In genomic region chr4:688695-689497, GRCh38 we compare ENCODE assay signal across 10 cellular contexts. TPM values are rescaled to one million over a fixed set of nuclear protein-coding genes. Genes with fewer than 3 reads are reported as not detected.
A peak's percentile ranks its signal among the peaks of the same experiment; 100 is the strongest.
DNase-seq lines count a peak whose midpoint lies in the region; ATAC-seq, FAIRE-seq and TF ChIP-seq lines count a peak whose summit lies in the region.
"Had no signal": no experiment of that assay in that cellular context is flagged by ENCODE, and none has a peak within 500 bp of the region (broad histone marks: within the 10 kb centered on the region; RNA-seq: fewer than 3 reads in every experiment).

Gene SLC49A3, minus strand, starts transcription at chr4:689151. Its CDS starts 24 bp downstream, at chr4:689127.

- no peak for TF ChIP-seq POLR2A in H54 (IDR thresholded peaks at IDR 0.05; ENCODE audit: low read depth, low read length)

- peaks cover 3% of the 10 kb centered on the region for H3K4me1 Mint-ChIP-seq in activated T-cell treated with anti-CD3 and anti-CD28 coated beads, Interleukin-2, amount 50 U/mL, for 4 hours (ENCODE audit: low read depth)
- peaks cover 2% of the 10 kb centered on the region for H3K4me1 Mint-ChIP-seq in activated T-cell treated with anti-CD3 and anti-CD28 coated beads, Interleukin-2, amount 50 U/mL, for 24 hours (ENCODE audit: low read depth)
- H3K4me1 Mint-ChIP-seq in endodermal cell = peaks cover 10% of the 10 kb centered on the region
- peaks cover 3% of the 10 kb centered on the region for H3K4me1 Mint-ChIP-seq in type B pancreatic cell (ENCODE audit: unreplicated experiment)
- H3K4me1 Mint-ChIP-seq in activated CD4-positive, alpha-beta memory T cell treated with anti-CD3 and anti-CD28 coated beads for 36 hours (ENCODE audit: low read depth) = peaks cover 5% of the 10 kb centered on the region

- H3K9me3 Mint-ChIP-seq in activated T-cell treated with anti-CD3 and anti-CD28 coated beads, Interleukin-2, amount 50 U/mL, for 4 hours = no peaks in the 10 kb centered on the region
- no peaks in the 10 kb centered on the region for H3K9me3 Mint-ChIP-seq in activated T-cell treated with anti-CD3 and anti-CD28 coated beads, Interleukin-2, amount 50 U/mL, for 24 hours
- H3K9me3 Mint-ChIP-seq in endodermal cell = no peaks in the 10 kb centered on the region
- no peaks in the 10 kb centered on the region for H3K9me3 Mint-ChIP-seq in type B pancreatic cell
- no peaks in the 10 kb centered on the region for H3K9me3 Mint-ChIP-seq in activated CD4-positive, alpha-beta memory T cell treated with anti-CD3 and anti-CD28 coated beads for 36 hours

- H3K27me3 Mint-ChIP-seq in activated T-cell treated with anti-CD3 and anti-CD28 coated beads, Interleukin-2, amount 50 U/mL, for 4 hours (ENCODE audit: low read depth) = peaks cover 16% of the 10 kb centered on the region
- peaks cover 26% of the 10 kb centered on the region for H3K27me3 Mint-ChIP-seq in activated T-cell treated with anti-CD3 and anti-CD28 coated beads, Interleukin-2, amount 50 U/mL, for 24 hours
- H3K27me3 Mint-ChIP-seq in endodermal cell (ENCODE audit: insufficient read depth) = no peaks in the 10 kb centered on the region
- H3K27me3 Mint-ChIP-seq in type B pancreatic cell = no peaks in the 10 kb centered on the region
- peaks cover 15% of the 10 kb centered on the region for H3K27me3 Mint-ChIP-seq in activated CD4-positive, alpha-beta memory T cell treated with anti-CD3 and anti-CD28 coated beads for 36 hours

- 21 to 31% methylated on average over 21 to 59 of the region's 59 CpGs for WGBS in endodermal cell (ENCODE audit: insufficient coverage in 1 of 2, insufficient read length in 1 of 2), 2 experiments

- H3K36me3 Mint-ChIP-seq in activated T-cell treated with anti-CD3 and anti-CD28 coated beads, Interleukin-2, amount 50 U/mL, for 4 hours (ENCODE audit: insufficient read depth) = no peaks in the 10 kb centered on the region
- no peaks in the 10 kb centered on the region for H3K36me3 Mint-ChIP-seq in activated T-cell treated with anti-CD3 and anti-CD28 coated beads, Interleukin-2, amount 50 U/mL, for 24 hours (ENCODE audit: low read depth)
- peaks cover 5% of the 10 kb centered on the region for H3K36me3 Mint-ChIP-seq in endodermal cell (ENCODE audit: low read depth)
- no peaks in the 10 kb centered on the region for H3K36me3 Mint-ChIP-seq in type B pancreatic cell
- no peaks in the 10 kb centered on the region for H3K36me3 Mint-ChIP-seq in activated CD4-positive, alpha-beta memory T cell treated with anti-CD3 and anti-CD28 coated beads for 36 hours

- POLR2A ChIA-PET in activated CD4-positive, alpha-beta memory T cell treated with anti-CD3 and anti-CD28 coated beads for 36 hours (lab: Charles Lee) = no interaction called here

- peak; percentile 27 to 44 for ATAC-seq in activated T-cell treated with anti-CD3 and anti-CD28 coated beads, Interleukin-2, amount 50 U/mL, for 4 hours

- intact Hi-C loops in activated CD4-positive, alpha-beta memory T cell treated with anti-CD3 and anti-CD28 coated beads for 36 hours (cut with micrococcal nuclease) = no loop called here

- no peak within 1 kb of the TSS for H3K9ac ChIP-seq in endodermal cell (ENCODE audit: extremely low read depth, low read length, poor library complexity, severe bottlenecking)

- H3K9me3 ChIP-seq in endodermal cell (ENCODE audit: control insufficient read depth, low read length) (no peaks in the 10 kb centered on the region), mononuclear cell (ENCODE audit: low read depth, low read length) (no peaks in the 10 kb centered on the region)

- no peaks in the 10 kb centered on the region for H3K36me3 ChIP-seq in endodermal cell (ENCODE audit: control insufficient read depth, insufficient read depth, low read length)

- no peak for TF ChIP-seq CTCF in endodermal cell (conservative IDR thresholded peaks at IDR 0.05)
- no peak for TF ChIP-seq CTCF in type B pancreatic cell (conservative IDR thresholded peaks at IDR 0.05)

- no peak within 1 kb of the TSS for H3K27ac Mint-ChIP-seq in activated T-cell treated with anti-CD3 and anti-CD28 coated beads, Interleukin-2, amount 50 U/mL, for 24 hours
- H3K27ac Mint-ChIP-seq in endodermal cell (no peak within 1 kb of the TSS), type B pancreatic cell (peak within 1 kb of the TSS; percentile 67)
- H3K27ac Mint-ChIP-seq in activated CD4-positive, alpha-beta memory T cell treated with anti-CD3 and anti-CD28 coated beads for 36 hours = no peak within 1 kb of the TSS

- CTCF ChIA-PET in activated CD4-positive, alpha-beta memory T cell treated with anti-CD3 and anti-CD28 coated beads for 36 hours (lab: Charles Lee) = no interaction called here

- H3K27ac ChIP-seq in endodermal cell (ENCODE audit: low read depth, low read length) = no peak within 1 kb of the TSS

- no peaks in the 10 kb centered on the region for H3K27me3 ChIP-seq in endodermal cell (ENCODE audit: control insufficient read depth, insufficient read depth, low read length, poor library complexity, severe bottlenecking)
- H3K27me3 ChIP-seq in mononuclear cell (ENCODE audit: insufficient read depth, low read length) = no peaks in the 10 kb centered on the region

- no peak for DNase-seq in activated T-cell treated with anti-CD3 and anti-CD28 coated beads, Interleukin-2, amount 50 U/mL, for 4 hours
- DNase-seq in activated T-cell treated with anti-CD3 and anti-CD28 coated beads, Interleukin-2, amount 50 U/mL, for 24 hours = no peak
- peak; percentile 88 for DNase-seq in endodermal cell
- peak; percentile 64 for DNase-seq in type B pancreatic cell (ENCODE audit: extremely low spot score, unreplicated experiment)
- no peak for DNase-seq in activated CD4-positive, alpha-beta memory T cell treated with anti-CD3 and anti-CD28 coated beads for 36 hours
- DNase-seq in NCI-H748 (lab: John Stamatoyannopoulos, UW; ENCODE audit: unreplicated experiment) = no peak
- no peak for DNase-seq in H54 (ENCODE audit: insufficient read length, low spot score)

- peak within 1 kb of the TSS; percentile 27 for H3K4me3 ChIP-seq in endodermal cell (ENCODE audit: low read length)
- peak within 1 kb of the TSS; percentile 36 for H3K4me3 ChIP-seq in mononuclear cell (ENCODE audit: low read length)

- no peak within 1 kb of the TSS for H3K4me3 Mint-ChIP-seq in activated T-cell treated with anti-CD3 and anti-CD28 coated beads, Interleukin-2, amount 50 U/mL, for 4 hours
- no peak within 1 kb of the TSS for H3K4me3 Mint-ChIP-seq in activated T-cell treated with anti-CD3 and anti-CD28 coated beads, Interleukin-2, amount 50 U/mL, for 24 hours
- H3K4me3 Mint-ChIP-seq in endodermal cell = peak within 1 kb of the TSS; percentile 53
- H3K4me3 Mint-ChIP-seq in type B pancreatic cell = peak within 1 kb of the TSS; percentile 54
- no peak within 1 kb of the TSS for H3K4me3 Mint-ChIP-seq in activated CD4-positive, alpha-beta memory T cell treated with anti-CD3 and anti-CD28 coated beads for 36 hours

- H3K4me1 ChIP-seq in endodermal cell (ENCODE audit: control insufficient read depth, insufficient read depth, low read length) (peaks cover 3% of the 10 kb centered on the region), mononuclear cell (ENCODE audit: insufficient read depth, low read length) (peaks cover 40% of the 10 kb centered on the region)

- no peak for FAIRE-seq in H54 (lab: Jason Lieb, UNC)
- FAIRE-seq: endometrium had no signal

RNA-seq across cellular contexts. Expression of gene SLC49A3, which starts in this region (rescaled TPM):
- under 1 TPM; 0.48 to 0.79 (median 0.53) TPM for total RNA-seq in activated T-cell treated with anti-CD3 and anti-CD28 coated beads, Interleukin-2, amount 50 U/mL, for 4 hours
- total RNA-seq in endodermal cell = 10 to 100 TPM; 15.1 to 16.4 TPM
- polyA plus RNA-seq in endodermal cell (2013, experiment 1 of 2) = 2.0 TPM
- polyA plus RNA-seq in endodermal cell (2013, experiment 2 of 2) = 1.0 TPM
- 2.9 TPM for total RNA-seq in mononuclear cell
- 2.5 and 3.3 TPM in 2 replicates for total RNA-seq in type B pancreatic cell (ENCODE audit: low replicate concordance)
- under 1 TPM in 1 of 2 experiments, not detected in 1; 0.19 TPM for total RNA-seq in activated CD4-positive, alpha-beta memory T cell treated with anti-CD3 and anti-CD28 coated beads for 36 hours
- total RNA-seq: RPMI7951 had no signal

Comparison
In these comparisons a context has a peak if more than half of its experiments do, and no peak if none do; other contexts are left out.
1. Peak in ATAC-seq in activated T-cell treated with anti-CD3 and anti-CD28 coated beads, Interleukin-2, amount 50 U/mL, for 4 hours; RNA of the gene not detected or under 1 TPM.
2. DNase-seq: peak in endodermal cell (single experiment) and type B pancreatic cell (single experiment); none in activated T-cell treated with anti-CD3 and anti-CD28 coated beads, Interleukin-2, amount 50 U/mL, for 4 hours (single experiment), activated T-cell treated with anti-CD3 and anti-CD28 coated beads, Interleukin-2, amount 50 U/mL, for 24 hours (single experiment), activated CD4-positive, alpha-beta memory T cell treated with anti-CD3 and anti-CD28 coated beads for 36 hours (single experiment), NCI-H748 (single experiment) and H54 (single experiment).
3. H3K4me3 Mint-ChIP-seq: peak in endodermal cell (single experiment) and type B pancreatic cell (single experiment); none in activated T-cell treated with anti-CD3 and anti-CD28 coated beads, Interleukin-2, amount 50 U/mL, for 4 hours (single experiment), activated T-cell treated with anti-CD3 and anti-CD28 coated beads, Interleukin-2, amount 50 U/mL, for 24 hours (single experiment) and activated CD4-positive, alpha-beta memory T cell treated with anti-CD3 and anti-CD28 coated beads for 36 hours (single experiment).